Comparison of ENCODE assay signal across 8 cellular contexts in the genomic region with DNA sequence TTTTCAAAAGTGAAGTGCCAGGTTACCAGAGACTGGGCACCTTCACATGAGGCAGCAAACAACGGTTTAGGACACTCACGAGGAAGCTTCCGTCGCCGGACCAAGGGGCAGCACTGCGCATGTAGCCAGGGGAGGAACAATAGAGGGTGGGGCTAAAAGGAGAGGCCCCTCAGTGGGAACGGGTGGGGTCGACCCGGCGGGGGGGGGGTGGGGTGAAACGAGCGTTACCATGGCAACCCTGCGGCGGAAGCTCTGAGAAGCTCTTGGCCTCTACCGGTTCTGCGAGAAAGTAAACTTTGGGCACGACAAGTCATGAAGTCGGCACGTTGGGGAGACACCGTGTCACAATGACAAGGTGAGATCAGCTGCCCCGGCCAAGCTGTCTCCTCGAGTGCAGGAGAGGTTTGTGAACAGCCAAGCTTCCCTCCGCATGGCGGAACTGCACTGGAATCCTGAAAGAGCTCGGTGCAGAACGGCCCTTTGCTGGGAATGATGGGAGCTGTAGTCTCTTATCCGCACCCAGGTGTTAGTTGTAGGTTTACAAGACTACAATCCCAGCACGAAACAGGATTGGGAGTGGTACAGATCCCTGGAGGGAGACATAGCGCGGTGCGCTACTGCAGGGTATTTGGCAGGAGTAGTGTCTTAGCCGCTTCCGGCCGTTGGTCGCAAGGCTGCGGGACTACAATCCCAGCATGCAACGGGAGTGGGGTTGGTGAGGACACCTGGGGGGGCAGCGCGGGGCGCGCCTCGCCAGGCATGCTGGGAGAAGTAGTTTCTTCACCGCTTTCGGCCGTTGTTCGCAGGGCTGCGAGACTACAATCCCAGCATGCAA.
A peak's percentile ranks its signal among the peaks of the same experiment; 100 is the strongest.
DNase-seq lines count a peak whose midpoint lies in the region; ATAC-seq and TF ChIP-seq lines count a peak whose summit lies in the region.

No MANE protein-coding gene starts in this region.

- peak overlapping the region; percentile 34 to 90 (median 84) for H3K27ac ChIP-seq in esophagus muscularis mucosa (replicated peaks in 1 of 4)
- no peak overlapping the region for H3K27ac ChIP-seq in thymus (ENCODE audit: low read depth)

- no peak for TF ChIP-seq POLR2A in esophagus muscularis mucosa (IDR thresholded peaks at IDR 0.05; ENCODE audit: low read depth)

- H3K36me3 ChIP-seq in esophagus muscularis mucosa (no peaks in the 10 kb centered on the region), thymus (ENCODE audit: control insufficient read depth, insufficient read depth) (no peaks in the 10 kb centered on the region)

- H3K4me3 ChIP-seq in esophagus muscularis mucosa (peak overlapping the region; percentile 59 to 75 (median 64)), thymus (ENCODE audit: low read length) (peak overlapping the region; percentile 24)

- ATAC-seq in GM21619 (IDR thresholded peaks at IDR 0.05; ENCODE audit: unreplicated experiment) (no peak), GM19023 (IDR thresholded peaks at IDR 0.05; ENCODE audit: unreplicated experiment) (no peak)

- H3K9me3 ChIP-seq in esophagus muscularis mucosa (peaks cover 0 to 1% (median under 1%) of the 10 kb centered on the region in 4 donors), thymus (ENCODE audit: control insufficient read depth) (peaks cover 13% of the 10 kb centered on the region)

- intact Hi-C loops in esophagus muscularis mucosa (cut with DNase I) = no loop called here

- TF ChIP-seq EP300 in esophagus muscularis mucosa (IDR thresholded peaks at IDR 0.05) = no peak

- H3K4me1 ChIP-seq in esophagus muscularis mucosa = peaks cover 0 to 16% (median 14%) of the 10 kb centered on the region in 4 donors
- H3K4me1 ChIP-seq in thymus (ENCODE audit: control insufficient read depth, insufficient read depth, low read length) = no peaks in the 10 kb centered on the region

- H3K27me3 ChIP-seq in esophagus muscularis mucosa = peaks cover 0 to under 1% (median 0%) of the 10 kb centered on the region in 4 donors
- no peaks in the 10 kb centered on the region for H3K27me3 ChIP-seq in thymus (ENCODE audit: control insufficient read depth, insufficient read depth)

- peak; percentile 94 for DNase-seq in G401 (ENCODE audit: low spot score)
- DNase-seq in NCI-H2227 treated with DMSO at 0.1 percent for 48 hours (lab: John Stamatoyannopoulos, UW) = peak; percentile 99
- peak; percentile 75 for DNase-seq in activated CD8-positive, alpha-beta memory T cell treated with anti-CD3 and anti-CD28 coated beads, Interleukin-2, amount 50 U/mL, for 24 hours (ENCODE audit: extremely low read depth)
- peak; percentile 96 for DNase-seq in esophagus muscularis mucosa (ENCODE audit: extremely low spot score)
- DNase-seq in pons (ENCODE audit: low spot score) = peak; percentile 98

- no peak for TF ChIP-seq CTCF in esophagus muscularis mucosa (IDR thresholded peaks at IDR 0.05)

- in situ Hi-C loops in G401 (cut with HindIII; ENCODE audit: low sequenced_read_pairs) = no loop called here

- WGBS in esophagus muscularis mucosa = 2% methylated on average over 30 of the region's 47 CpGs
- WGBS in thymus = 33% methylated on average over 47 of the region's 47 CpGs
